Comparison of ENCODE assay signal across 8 cellular contexts in the genomic region with DNA sequence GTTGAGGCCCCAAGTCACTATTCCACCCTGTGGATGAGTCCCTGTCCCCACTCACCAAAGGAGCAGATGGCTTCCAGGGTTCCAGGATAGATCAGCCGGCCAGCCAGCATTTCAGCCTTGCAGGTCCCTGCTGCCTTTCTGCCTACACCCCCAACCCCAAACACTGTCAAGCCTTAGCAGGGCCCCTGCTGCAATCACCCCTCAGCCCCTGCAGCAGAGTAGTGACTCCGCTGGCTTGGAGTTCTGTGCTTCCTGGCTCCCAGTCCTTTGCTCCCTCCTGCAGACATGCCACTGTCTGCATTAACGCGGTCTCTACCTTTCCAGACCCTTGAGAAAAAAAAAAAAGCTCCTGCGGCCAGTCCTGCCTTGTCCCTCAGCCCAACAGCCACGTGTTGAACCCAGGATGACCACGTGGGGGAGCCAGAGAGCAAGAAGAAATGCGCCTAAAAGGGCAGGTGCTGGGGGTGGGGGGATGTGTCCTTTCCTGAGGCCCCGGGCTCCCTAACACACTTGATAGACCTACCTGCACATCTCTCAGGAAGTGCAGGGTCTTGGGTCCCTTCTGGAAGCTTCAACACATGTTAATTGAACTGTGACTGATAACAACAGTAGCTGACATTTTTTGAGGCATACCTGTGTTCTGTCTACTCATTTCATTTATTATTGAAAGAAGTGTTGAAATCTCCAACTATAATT. TPM values are rescaled to one million over a fixed set of nuclear protein-coding genes. Genes with fewer than 3 reads are reported as not detected.
A peak's percentile ranks its signal among the peaks of the same experiment; 100 is the strongest.
DNase-seq lines count a peak whose midpoint lies in the region; TF ChIP-seq lines count a peak whose summit lies in the region.

No MANE protein-coding gene starts in this region.

- peak; percentile 92 for TF ChIP-seq CTCF in PC-9 (conservative IDR thresholded peaks at IDR 0.05)
- peak; percentile 85 for TF ChIP-seq CTCF in neutrophil (IDR thresholded peaks at IDR 0.05)
- TF ChIP-seq CTCF in thyroid gland (IDR thresholded peaks at IDR 0.05): peak; percentile 67 to 90 (median 72)

- H3F3A ChIP-seq in PC-9 (ENCODE audit: insufficient read depth, low read depth): no peaks in the 10 kb centered on the region; the same call in 1 of the 2 replicates

- H4K20me1 ChIP-seq in PC-9 (ENCODE audit: insufficient read depth): no peaks in the 10 kb centered on the region

- H3K79me2 ChIP-seq in PC-9 (ENCODE audit: low read depth): no peaks in the 10 kb centered on the region

- H3K36me3 ChIP-seq in PC-9 (ENCODE audit: low read depth) (no peaks in the 10 kb centered on the region), neutrophil (no peaks in the 10 kb centered on the region), thyroid gland (no peaks in the 10 kb centered on the region)

- H3K9me3 ChIP-seq in PC-9 (ENCODE audit: insufficient read depth, low read depth): no peaks in the 10 kb centered on the region
- H3K9me3 ChIP-seq in neutrophil: no peaks in the 10 kb centered on the region
- H3K9me3 ChIP-seq in thyroid gland: no peaks in the 10 kb centered on the region

- intact Hi-C loops in PC-9 (cut with micrococcal nuclease; ENCODE audit: unreplicated experiment) (loop anchor here (2.0 to 5.0 kb wide), 2 partner anchors 32 to 38 kb away; no protein-coding TSS in a partner anchor), thyroid gland (cut with DNase I) (loop anchor here (5.0 to 10.0 kb wide), 2 partner anchors 38 to 50 kb away; no protein-coding TSS in a partner anchor)

- DNase-seq in EL: peak; percentile 58
- DNase-seq in HuH-7 (ENCODE audit: low spot score): peak; percentile 77
- peak in 1 of 2 experiments; percentile 73 for DNase-seq in PC-9
- peak; percentile 93 to 98 for DNase-seq in activated T-cell treated with anti-CD3 and anti-CD28 coated beads, Interleukin-2, amount 50 U/mL, for 48 hours
- DNase-seq in fibroblast of peridontal ligament (ENCODE audit: extremely low read depth): peak; percentile 44
- DNase-seq in thyroid gland: peak; percentile 82 to 88
- no peak for DNase-seq in cortex of kidney (lab: John Stamatoyannopoulos, UW)

- no peaks in the 10 kb centered on the region for H3K9me2 ChIP-seq in PC-9 (ENCODE audit: insufficient read depth)

- 9 to 14% methylated on average over 8 to 9 of the region's 9 CpGs for WGBS in thyroid gland, 2 donors

- TF ChIP-seq POLR2A in thyroid gland (IDR thresholded peaks at IDR 0.05): no peak

- no peak overlapping the region for H3K4me2 ChIP-seq in PC-9

- no TSS peak for BruUV-seq in PC-9 (replicated peaks; lab: Mats Ljungman, UMichigan)

- CTCF ChIA-PET in PC-9 (lab: Charles Lee): interaction anchor here (0.6 to 2.0 kb wide), 16 partner anchors 17 to 1158 kb away, joined by 3 to 10 read pairs (median 3); a partner anchor contains a TSS

- POLR2A ChIA-PET in PC-9 (lab: Charles Lee; ENCODE audit: unreplicated experiment): no interaction called here

- no peaks in the 10 kb centered on the region for H3K27me3 ChIP-seq in PC-9 (ENCODE audit: insufficient read depth, low read depth)
- H3K27me3 ChIP-seq in neutrophil: no peaks in the 10 kb centered on the region
- no peaks in the 10 kb centered on the region for H3K27me3 ChIP-seq in thyroid gland

- H2AFZ ChIP-seq in PC-9: no peak overlapping the region

- no peaks in the 10 kb centered on the region for H3K4me1 ChIP-seq in PC-9 (replicated peaks; ENCODE audit: insufficient read depth)
- H3K4me1 ChIP-seq in neutrophil (ENCODE audit: control insufficient read depth in 1 of 2, insufficient read depth in 1 of 2, low read depth in 1 of 2, low read length in 1 of 2): peaks cover 7 to 11% of the 10 kb centered on the region in 2 experiments
- peaks cover 16 to 30% of the 10 kb centered on the region in 2 donors for H3K4me1 ChIP-seq in thyroid gland

- no peak overlapping the region for H3K4me3 ChIP-seq in PC-9
- no peak overlapping the region for H3K4me3 ChIP-seq in neutrophil (ENCODE audit: low read depth in 1 of 2, low read length in 1 of 2)
- no peak overlapping the region for H3K4me3 ChIP-seq in thyroid gland (replicated peaks in 1 of 3)

- no peak overlapping the region for H3K27ac ChIP-seq in PC-9
- peak overlapping the region; percentile 42 for H3K27ac ChIP-seq in neutrophil
- peak overlapping the region in 1 of 3 donors; percentile 37 for H3K27ac ChIP-seq in thyroid gland

RNA-seq across cellular contexts. Expression of a gene that starts 37.4 kb away (rescaled TPM):
- total RNA-seq in PC-9 (2021) (12.4 and 17.6 TPM in 2 replicates), thyroid gland (10 to 100 TPM; 14.0 to 16.4 (median 14.5) TPM)
